In the genomic region with DNA sequence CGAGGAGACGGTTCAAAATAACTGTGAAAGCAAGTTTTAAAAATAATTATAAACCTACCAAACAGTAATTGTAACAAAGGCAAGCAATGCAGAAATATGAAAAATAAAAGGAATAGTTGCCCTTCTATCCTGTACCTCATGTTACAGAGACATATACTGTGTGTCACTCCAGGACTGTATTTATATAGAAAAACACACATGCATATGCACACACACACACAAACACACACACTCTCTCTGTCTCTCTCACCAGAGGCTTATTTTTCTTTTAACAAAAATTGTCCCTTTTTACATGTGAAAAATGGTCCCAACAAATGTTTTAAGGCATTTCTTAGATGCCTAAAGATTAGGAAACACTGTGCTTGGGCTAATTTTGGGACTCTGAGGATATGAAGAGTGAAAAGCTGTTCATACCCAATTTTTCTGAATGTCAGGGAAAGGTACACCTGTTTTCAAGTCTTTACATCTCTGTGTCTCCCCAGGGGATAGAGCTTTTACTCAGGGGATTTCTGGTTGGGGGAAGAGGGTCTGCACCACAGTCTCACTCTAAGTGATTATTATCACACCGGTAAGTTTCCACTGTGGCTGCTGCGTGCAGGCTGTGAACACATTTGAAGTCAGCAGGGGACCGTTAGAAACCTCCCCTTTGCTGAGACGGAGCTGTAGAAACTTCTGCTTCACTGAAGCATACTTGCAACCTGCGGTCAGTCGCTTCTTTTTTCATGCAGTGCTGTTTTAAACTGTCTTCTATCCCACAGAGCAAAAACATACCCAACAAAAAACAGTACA, we compare ENCODE assay signal across 8 cellular contexts. TPM values are rescaled to one million over a fixed set of nuclear protein-coding genes. Genes with fewer than 3 reads are reported as not detected.
DNase-seq lines count a peak whose midpoint lies in the region; ATAC-seq and TF ChIP-seq lines count a peak whose summit lies in the region.

No MANE protein-coding gene starts in this region.

- TF ChIP-seq CTCF in endodermal cell (conservative IDR thresholded peaks at IDR 0.05) (no peak), thyroid gland (IDR thresholded peaks at IDR 0.05) (no peak), lower lobe of right lung (IDR thresholded peaks at IDR 0.05) (no peak)

- H3K9me3 ChIP-seq in endodermal cell (ENCODE audit: control insufficient read depth, low read length) (no peaks in the 10 kb centered on the region), thyroid gland (no peaks in the 10 kb centered on the region), lower lobe of right lung (no peaks in the 10 kb centered on the region)

- H3K4me3 ChIP-seq in endodermal cell (ENCODE audit: low read length) (no peak overlapping the region), thyroid gland (replicated peaks in 1 of 3) (no peak overlapping the region), lower lobe of right lung (no peak overlapping the region)

- H3K36me3 ChIP-seq in endodermal cell (ENCODE audit: control insufficient read depth, insufficient read depth, low read length) (no peaks in the 10 kb centered on the region), thyroid gland (no peaks in the 10 kb centered on the region), lower lobe of right lung (no peaks in the 10 kb centered on the region)

- H3K27me3 Mint-ChIP-seq in endodermal cell (ENCODE audit: insufficient read depth), result no peaks in the 10 kb centered on the region

- no peak overlapping the region for H3K27ac Mint-ChIP-seq in endodermal cell

- H3K9me3 Mint-ChIP-seq in endodermal cell, result no peaks in the 10 kb centered on the region

- H3K27me3 ChIP-seq in endodermal cell (ENCODE audit: control insufficient read depth, insufficient read depth, low read length, poor library complexity, severe bottlenecking) (no peaks in the 10 kb centered on the region), thyroid gland (no peaks in the 10 kb centered on the region), lower lobe of right lung (ENCODE audit: low read depth) (no peaks in the 10 kb centered on the region)

- peak; percentile 16 to 28 for DNase-seq in activated CD8-positive, alpha-beta memory T cell treated with anti-CD3 and anti-CD28 coated beads for 1 hour (ENCODE audit: extremely low read depth in 1 of 2, low read depth in 1 of 2)
- no peak for DNase-seq in activated CD8-positive, alpha-beta memory T cell treated with anti-CD3 and anti-CD28 coated beads, Interleukin-2, amount 50 U/mL, for 48 hours
- DNase-seq in T follicular helper cell (ENCODE audit: low read depth) (peak; percentile 12), endodermal cell (peak; percentile 52), thyroid gland (peak; percentile 5 to 23), lower lobe of right lung (no peak), NCI-H524 (lab: John Stamatoyannopoulos, UW) (no peak)

- intact Hi-C loops in thyroid gland (cut with DNase I) (no loop called here), lower lobe of right lung (cut with DNase I) (no loop called here)

- no peak for TF ChIP-seq POLR2A in thyroid gland (IDR thresholded peaks at IDR 0.05)

- H3K27ac ChIP-seq in endodermal cell (ENCODE audit: low read depth, low read length) (no peak overlapping the region), thyroid gland (no peak overlapping the region), lower lobe of right lung (no peak overlapping the region)

- H3K4me1 ChIP-seq in endodermal cell (ENCODE audit: control insufficient read depth, insufficient read depth, low read length) (peaks cover 6% of the 10 kb centered on the region), thyroid gland (peaks cover 4 to 15% of the 10 kb centered on the region in 2 donors), lower lobe of right lung (no peaks in the 10 kb centered on the region)

- 5 to 36% methylated on average over 3 to 8 of the region's 8 CpGs for WGBS in endodermal cell (ENCODE audit: insufficient coverage in 1 of 2, insufficient read length in 1 of 2), 2 experiments
- 26 to 30% methylated on average over 8 of the region's 8 CpGs for WGBS in thyroid gland, 2 donors

- H3K9ac ChIP-seq in endodermal cell (ENCODE audit: extremely low read depth, low read length, poor library complexity, severe bottlenecking), result no peak overlapping the region

- no peak overlapping the region for H3K4me3 Mint-ChIP-seq in endodermal cell

- ATAC-seq in HG03064 (IDR thresholded peaks at IDR 0.05; ENCODE audit: low read depth, unreplicated experiment) (peak; percentile 85), lower lobe of right lung (no peak)

- no peaks in the 10 kb centered on the region for H3K36me3 Mint-ChIP-seq in endodermal cell (ENCODE audit: low read depth)

- peaks cover 23% of the 10 kb centered on the region for H3K4me1 Mint-ChIP-seq in endodermal cell

RNA-seq across cellular contexts. Expression of a gene that starts 51.4 kb away (rescaled TPM):
- total RNA-seq in endodermal cell (10 to 100 TPM; 27.8 to 38.2 TPM), thyroid gland (10 to 100 TPM; 34.1 to 59.3 (median 46.8) TPM), lower lobe of right lung (16.7 TPM)
- 38.1 TPM for polyA plus RNA-seq in endodermal cell (2013, experiment 1 of 2)
- 33.2 TPM for polyA plus RNA-seq in endodermal cell (2013, experiment 2 of 2)

Comparison
In these comparisons a context has a peak if more than half of its experiments do, and no peak if none do; other contexts are left out.
1. DNase-seq: peak in activated CD8-positive, alpha-beta memory T cell treated with anti-CD3 and anti-CD28 coated beads for 1 hour (2 of 2), T follicular helper cell (single experiment), endodermal cell (single experiment) and thyroid gland (2 of 2); none in activated CD8-positive, alpha-beta memory T cell treated with anti-CD3 and anti-CD28 coated beads, Interleukin-2, amount 50 U/mL, for 48 hours (single experiment), lower lobe of right lung (single experiment) and NCI-H524 (0 of 2).